ENCODE assay signal across 1 cellular context in the genomic region with DNA sequence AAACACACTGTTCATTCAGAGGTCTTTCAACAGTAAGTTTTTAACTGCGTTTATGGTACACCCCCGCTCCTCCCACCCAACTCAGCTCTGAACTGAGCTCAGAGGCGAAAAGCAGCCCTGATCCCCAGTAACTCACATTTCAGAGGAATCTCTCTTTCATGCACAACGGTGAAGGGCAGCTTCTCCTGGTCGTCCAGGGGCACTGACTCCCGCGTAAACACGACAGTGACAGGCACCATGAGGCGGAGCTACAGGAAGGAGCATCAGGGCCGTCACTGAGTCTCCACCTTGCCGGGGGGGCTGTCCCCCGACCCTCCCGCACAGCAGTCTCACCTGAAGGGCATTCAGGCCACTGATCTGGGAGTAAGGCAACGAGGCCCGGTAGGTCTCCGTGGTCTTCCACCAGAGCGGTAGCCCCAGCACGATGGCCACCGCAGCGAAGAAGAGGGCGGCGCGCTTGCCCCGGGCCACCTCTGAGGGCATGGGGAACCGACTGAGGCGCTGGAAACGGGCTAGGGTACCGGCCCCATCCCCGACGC.
TF ChIP-seq lines count a peak whose summit lies in the region.

No MANE protein-coding gene starts in this region.

TF ChIP-seq in K562, 482 proteins besides CTCF, POLR2A, EP300 and RAD21 (continued from another document):
- TF ChIP-seq MEIS2 (IDR thresholded peaks at IDR 0.05; ENCODE audit: partially characterized antibody) (peak; percentile 32), EGR1 (conservative IDR thresholded peaks at IDR 0.05) (0 out of 2 replicates have a peak, but pooled peaks have one; percentile 45), RB1 (IDR thresholded peaks at IDR 0.05; ENCODE audit: low read depth) (peak; percentile 56; the same call in 1 of the 2 replicates), EHMT2 (IDR thresholded peaks at IDR 0.05) (no peak), ZNF431 (CRISPR knock-in tag; IDR thresholded peaks at IDR 0.05) (0 out of 2 replicates have a peak, but pooled peaks have one; percentile 21), RBM22 (IDR thresholded peaks at IDR 0.05; ENCODE audit: low read depth, low read length, poor library complexity, severe bottlenecking) (no peak), NELFE (IDR thresholded peaks at IDR 0.05; ENCODE audit: insufficient read depth, insufficient read length) (no peak), RFX7 (CRISPR knock-in tag; IDR thresholded peaks at IDR 0.05) (no peak), CREB1 (IDR thresholded peaks at IDR 0.05) (peak; percentile 38; the same call in 1 of the 2 replicates), CREB1 (CRISPR knock-in tag; IDR thresholded peaks at IDR 0.05) (no peak), ZNF24 (IDR thresholded peaks at IDR 0.05) (0 out of 2 replicates have a peak, but pooled peaks have one; percentile 9), GATAD2A (IDR thresholded peaks at IDR 0.05) (no peak), MAZ (CRISPR knock-in tag; conservative IDR thresholded peaks at IDR 0.05 in 1 of 2, IDR thresholded peaks at IDR 0.05 in 1 of 2) (no peak), KDM4B (IDR thresholded peaks at IDR 0.05; ENCODE audit: borderline replicate concordance in 2 of 2, low read depth in 1 of 2) (0 out of 4 replicates have a peak, but pooled peaks of 1 of the 2 experiments have one; percentile 17), E2F3 (CRISPR knock-in tag; IDR thresholded peaks at IDR 0.05) (no peak), FOXJ3 (CRISPR knock-in tag; IDR thresholded peaks at IDR 0.05) (no peak), YY1 (IDR thresholded peaks at IDR 0.05; ENCODE audit: borderline replicate concordance in 1 of 3, control insufficient read depth in 1 of 3, extremely low read depth in 1 of 3, insufficient read depth in 3 of 3, insufficient read length in 1 of 3, insufficient replicate concordance in 2 of 3, low read depth in 1 of 3, low read length in 2 of 3) (peak in 2 of 3 experiments; percentile 65 to 74), MYC (IDR thresholded peaks at IDR 0.05; ENCODE audit: low read depth, low read length) (peak; percentile 33; the same call in 1 of the 2 replicates), MYC (CRISPR knock-in tag; IDR thresholded peaks at IDR 0.05; ENCODE audit: borderline replicate concordance, low read depth) (no peak), ZSCAN32 (CRISPR knock-in tag; IDR thresholded peaks at IDR 0.05) (no peak), CHD4 (IDR thresholded peaks at IDR 0.05; ENCODE audit: insufficient read depth, insufficient replicate concordance, low read depth, low read length, poor library complexity, severe bottlenecking) (no peak), FOXK2 (conservative IDR thresholded peaks at IDR 0.05 in 1 of 2, IDR thresholded peaks at IDR 0.05 in 1 of 2; ENCODE audit: low read depth in 2 of 2) (peak; percentile 85 to 91), BDP1 (IDR thresholded peaks at IDR 0.05; ENCODE audit: insufficient read depth, insufficient read length) (no peak)
- TF ChIP-seq, protein P1, sequence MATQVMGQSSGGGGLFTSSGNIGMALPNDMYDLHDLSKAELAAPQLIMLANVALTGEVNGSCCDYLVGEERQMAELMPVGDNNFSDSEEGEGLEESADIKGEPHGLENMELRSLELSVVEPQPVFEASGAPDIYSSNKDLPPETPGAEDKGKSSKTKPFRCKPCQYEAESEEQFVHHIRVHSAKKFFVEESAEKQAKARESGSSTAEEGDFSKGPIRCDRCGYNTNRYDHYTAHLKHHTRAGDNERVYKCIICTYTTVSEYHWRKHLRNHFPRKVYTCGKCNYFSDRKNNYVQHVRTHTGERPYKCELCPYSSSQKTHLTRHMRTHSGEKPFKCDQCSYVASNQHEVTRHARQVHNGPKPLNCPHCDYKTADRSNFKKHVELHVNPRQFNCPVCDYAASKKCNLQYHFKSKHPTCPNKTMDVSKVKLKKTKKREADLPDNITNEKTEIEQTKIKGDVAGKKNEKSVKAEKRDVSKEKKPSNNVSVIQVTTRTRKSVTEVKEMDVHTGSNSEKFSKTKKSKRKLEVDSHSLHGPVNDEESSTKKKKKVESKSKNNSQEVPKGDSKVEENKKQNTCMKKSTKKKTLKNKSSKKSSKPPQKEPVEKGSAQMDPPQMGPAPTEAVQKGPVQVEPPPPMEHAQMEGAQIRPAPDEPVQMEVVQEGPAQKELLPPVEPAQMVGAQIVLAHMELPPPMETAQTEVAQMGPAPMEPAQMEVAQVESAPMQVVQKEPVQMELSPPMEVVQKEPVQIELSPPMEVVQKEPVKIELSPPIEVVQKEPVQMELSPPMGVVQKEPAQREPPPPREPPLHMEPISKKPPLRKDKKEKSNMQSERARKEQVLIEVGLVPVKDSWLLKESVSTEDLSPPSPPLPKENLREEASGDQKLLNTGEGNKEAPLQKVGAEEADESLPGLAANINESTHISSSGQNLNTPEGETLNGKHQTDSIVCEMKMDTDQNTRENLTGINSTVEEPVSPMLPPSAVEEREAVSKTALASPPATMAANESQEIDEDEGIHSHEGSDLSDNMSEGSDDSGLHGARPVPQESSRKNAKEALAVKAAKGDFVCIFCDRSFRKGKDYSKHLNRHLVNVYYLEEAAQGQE (CRISPR knock-in tag; IDR thresholded peaks at IDR 0.05; ENCODE audit: low read depth), result no peak
- TF ChIP-seq, protein P2, sequence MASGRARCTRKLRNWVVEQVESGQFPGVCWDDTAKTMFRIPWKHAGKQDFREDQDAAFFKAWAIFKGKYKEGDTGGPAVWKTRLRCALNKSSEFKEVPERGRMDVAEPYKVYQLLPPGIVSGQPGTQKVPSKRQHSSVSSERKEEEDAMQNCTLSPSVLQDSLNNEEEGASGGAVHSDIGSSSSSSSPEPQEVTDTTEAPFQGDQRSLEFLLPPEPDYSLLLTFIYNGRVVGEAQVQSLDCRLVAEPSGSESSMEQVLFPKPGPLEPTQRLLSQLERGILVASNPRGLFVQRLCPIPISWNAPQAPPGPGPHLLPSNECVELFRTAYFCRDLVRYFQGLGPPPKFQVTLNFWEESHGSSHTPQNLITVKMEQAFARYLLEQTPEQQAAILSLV (tag; IDR thresholded peaks at IDR 0.05), result no peak
- TF ChIP-seq, protein P3, sequence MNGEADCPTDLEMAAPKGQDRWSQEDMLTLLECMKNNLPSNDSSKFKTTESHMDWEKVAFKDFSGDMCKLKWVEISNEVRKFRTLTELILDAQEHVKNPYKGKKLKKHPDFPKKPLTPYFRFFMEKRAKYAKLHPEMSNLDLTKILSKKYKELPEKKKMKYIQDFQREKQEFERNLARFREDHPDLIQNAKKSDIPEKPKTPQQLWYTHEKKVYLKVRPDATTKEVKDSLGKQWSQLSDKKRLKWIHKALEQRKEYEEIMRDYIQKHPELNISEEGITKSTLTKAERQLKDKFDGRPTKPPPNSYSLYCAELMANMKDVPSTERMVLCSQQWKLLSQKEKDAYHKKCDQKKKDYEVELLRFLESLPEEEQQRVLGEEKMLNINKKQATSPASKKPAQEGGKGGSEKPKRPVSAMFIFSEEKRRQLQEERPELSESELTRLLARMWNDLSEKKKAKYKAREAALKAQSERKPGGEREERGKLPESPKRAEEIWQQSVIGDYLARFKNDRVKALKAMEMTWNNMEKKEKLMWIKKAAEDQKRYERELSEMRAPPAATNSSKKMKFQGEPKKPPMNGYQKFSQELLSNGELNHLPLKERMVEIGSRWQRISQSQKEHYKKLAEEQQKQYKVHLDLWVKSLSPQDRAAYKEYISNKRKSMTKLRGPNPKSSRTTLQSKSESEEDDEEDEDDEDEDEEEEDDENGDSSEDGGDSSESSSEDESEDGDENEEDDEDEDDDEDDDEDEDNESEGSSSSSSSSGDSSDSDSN (IDR thresholded peaks at IDR 0.05; ENCODE audit: borderline replicate concordance in 1 of 2, low read depth in 2 of 2, low read length in 2 of 2), result peak; percentile 65 to 84; a peak in 3 of 4 replicates
- TF ChIP-seq, protein P4, sequence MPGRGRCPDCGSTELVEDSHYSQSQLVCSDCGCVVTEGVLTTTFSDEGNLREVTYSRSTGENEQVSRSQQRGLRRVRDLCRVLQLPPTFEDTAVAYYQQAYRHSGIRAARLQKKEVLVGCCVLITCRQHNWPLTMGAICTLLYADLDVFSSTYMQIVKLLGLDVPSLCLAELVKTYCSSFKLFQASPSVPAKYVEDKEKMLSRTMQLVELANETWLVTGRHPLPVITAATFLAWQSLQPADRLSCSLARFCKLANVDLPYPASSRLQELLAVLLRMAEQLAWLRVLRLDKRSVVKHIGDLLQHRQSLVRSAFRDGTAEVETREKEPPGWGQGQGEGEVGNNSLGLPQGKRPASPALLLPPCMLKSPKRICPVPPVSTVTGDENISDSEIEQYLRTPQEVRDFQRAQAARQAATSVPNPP (IDR thresholded peaks at IDR 0.05; ENCODE audit: borderline replicate concordance, insufficient read depth, insufficient read length), result no peak
- TF ChIP-seq, protein P5, sequence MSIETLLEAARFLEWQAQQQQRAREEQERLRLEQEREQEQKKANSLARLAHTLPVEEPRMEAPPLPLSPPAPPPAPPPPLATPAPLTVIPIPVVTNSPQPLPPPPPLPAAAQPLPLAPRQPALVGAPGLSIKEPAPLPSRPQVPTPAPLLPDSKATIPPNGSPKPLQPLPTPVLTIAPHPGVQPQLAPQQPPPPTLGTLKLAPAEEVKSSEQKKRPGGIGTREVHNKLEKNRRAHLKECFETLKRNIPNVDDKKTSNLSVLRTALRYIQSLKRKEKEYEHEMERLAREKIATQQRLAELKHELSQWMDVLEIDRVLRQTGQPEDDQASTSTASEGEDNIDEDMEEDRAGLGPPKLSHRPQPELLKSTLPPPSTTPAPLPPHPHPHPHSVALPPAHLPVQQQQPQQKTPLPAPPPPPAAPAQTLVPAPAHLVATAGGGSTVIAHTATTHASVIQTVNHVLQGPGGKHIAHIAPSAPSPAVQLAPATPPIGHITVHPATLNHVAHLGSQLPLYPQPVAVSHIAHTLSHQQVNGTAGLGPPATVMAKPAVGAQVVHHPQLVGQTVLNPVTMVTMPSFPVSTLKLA (conservative IDR thresholded peaks at IDR 0.05), result peak; percentile 82 to 87
